Comparison of ENCODE assay signal across 15 cellular contexts in genomic region chr13:95050800-95051620, GRCh38.
DNase-seq lines count a peak whose midpoint lies in the region; ATAC-seq, FAIRE-seq and TF ChIP-seq lines count a peak whose summit lies in the region.
"Had no signal": no experiment of that assay in that cellular context is flagged by ENCODE, and none has a peak within 500 bp of the region (broad histone marks: within the 10 kb centered on the region; RNA-seq: fewer than 3 reads in every experiment).

No MANE protein-coding gene starts in this region.

- no peaks in the 10 kb centered on the region for H3K27me3 Mint-ChIP-seq in activated CD4-positive, alpha-beta T cell treated with anti-CD3 and anti-CD28 coated beads, Interleukin-2, amount 10 ng/mL, durations not matched to agents 24 days and 14 days

- H3K9me3 ChIP-seq in kidney (ENCODE audit: control insufficient read depth in 1 of 2, low read length in 2 of 2) = no peaks in the 10 kb centered on the region
- H3K9me3 ChIP-seq: A549 had no signal

- H3K4me3 Mint-ChIP-seq in activated CD4-positive, alpha-beta T cell treated with anti-CD3 and anti-CD28 coated beads, Interleukin-2, amount 10 ng/mL, durations not matched to agents 24 days and 14 days = no peak overlapping the region

- intact Hi-C loops in activated CD4-positive, alpha-beta T cell treated with anti-CD3 and anti-CD28 coated beads, Interleukin-2, amount 10 ng/mL, durations not matched to agents 24 days and 14 days (cut with micrococcal nuclease) = loop anchor here (1.0 to 2.0 kb wide), 2 partner anchors 126 to 133 kb away; no protein-coding TSS in a partner anchor
- intact Hi-C loops in kidney (cut with DNase I) = no loop called here
- intact Hi-C loops in head of caudate nucleus (cut with DNase I) = no loop called here

- H3K27me3 ChIP-seq in bronchial epithelial cell (ENCODE audit: control insufficient read depth, insufficient read depth, low read length) = no peaks in the 10 kb centered on the region
- H3K27me3 ChIP-seq: brain microvascular endothelial cell had no signal

- H3K4me1 Mint-ChIP-seq in activated CD4-positive, alpha-beta T cell treated with anti-CD3 and anti-CD28 coated beads, Interleukin-2, amount 10 ng/mL, durations not matched to agents 24 days and 14 days = peaks cover 17% of the 10 kb centered on the region

- DNase-seq in activated CD4-positive, alpha-beta T cell treated with anti-CD3 and anti-CD28 coated beads, Interleukin-2, amount 10 ng/mL, durations not matched to agents 24 days and 14 days = no peak
- no peak for DNase-seq in activated CD4-positive, alpha-beta T cell treated with anti-CD3 and anti-CD28 coated beads, Interleukin-2, amount 50 U/mL, for 4 hours
- DNase-seq in bronchial epithelial cell (ENCODE audit: low read depth) = peak; percentile 5
- no peak for DNase-seq in kidney
- no peak for DNase-seq in activated CD4-positive, CD25-positive, alpha-beta regulatory T cell treated with anti-CD3 and anti-CD28 coated beads, Interleukin-2, amount 50 U/mL, for 72 hours
- DNase-seq in head of caudate nucleus = no peak
- DNase-seq: brain microvascular endothelial cell; effector CD4-positive, alpha-beta T cell; NCI-H187; SIG-M5 had no signal

- H3K4me1 ChIP-seq in kidney (ENCODE audit: control insufficient read depth in 1 of 2, insufficient read depth in 1 of 2, low read depth in 1 of 2, low read length in 2 of 2) = no peaks in the 10 kb centered on the region
- H3K4me1 ChIP-seq: A549 had no signal

- peaks cover 4% of the 10 kb centered on the region for H3K9me3 Mint-ChIP-seq in activated CD4-positive, alpha-beta T cell treated with anti-CD3 and anti-CD28 coated beads, Interleukin-2, amount 10 ng/mL, durations not matched to agents 24 days and 14 days

- no peak overlapping the region for H3K9ac ChIP-seq in kidney (ENCODE audit: low read length in 2 of 2)

- H3K36me3 Mint-ChIP-seq in activated CD4-positive, alpha-beta T cell treated with anti-CD3 and anti-CD28 coated beads, Interleukin-2, amount 10 ng/mL, durations not matched to agents 24 days and 14 days (ENCODE audit: low read depth) = peaks cover 4% of the 10 kb centered on the region

- H3K36me3 ChIP-seq in bronchial epithelial cell (ENCODE audit: control insufficient read depth, insufficient read depth, low read length) (no peaks in the 10 kb centered on the region), kidney (ENCODE audit: control insufficient read depth in 1 of 2, insufficient read depth in 2 of 2, low read length in 2 of 2) (no peaks in the 10 kb centered on the region)
- H3K36me3 ChIP-seq: brain microvascular endothelial cell had no signal

- no peak for FAIRE-seq in bronchial epithelial cell (lab: Jason Lieb, UNC)
- FAIRE-seq in kidney (lab: Jason Lieb, UNC) = no peak
- FAIRE-seq: A549, frontal cortex, urothelium cell line had no signal

- no peak overlapping the region for H3K4me3 ChIP-seq in bronchial epithelial cell (ENCODE audit: low read depth, low read length)
- no peak overlapping the region for H3K4me3 ChIP-seq in kidney (ENCODE audit: low read length in 2 of 2)
- H3K4me3 ChIP-seq: A549 had no signal

- H3K27ac ChIP-seq in kidney (ENCODE audit: low read depth in 2 of 2, low read length in 2 of 2) = no peak overlapping the region
- H3K27ac ChIP-seq: A549, brain microvascular endothelial cell had no signal

- ATAC-seq in GM19455 (IDR thresholded peaks at IDR 0.05; ENCODE audit: unreplicated experiment) (peak; percentile 78), HG03039 (IDR thresholded peaks at IDR 0.05; ENCODE audit: unreplicated experiment) (peak; percentile 77)
- ATAC-seq: A549 had no signal

- TF ChIP-seq CTCF in bronchial epithelial cell (IDR thresholded peaks at IDR 0.05; ENCODE audit: insufficient read depth, low read length, severe bottlenecking) (no peak), kidney (IDR thresholded peaks at IDR 0.05; ENCODE audit: borderline replicate concordance, extremely low read depth, insufficient read depth) (no peak)

- H3K27ac Mint-ChIP-seq in activated CD4-positive, alpha-beta T cell treated with anti-CD3 and anti-CD28 coated beads, Interleukin-2, amount 10 ng/mL, durations not matched to agents 24 days and 14 days = peak overlapping the region; percentile 70
